In genomic region chr16:65125322-65125721, GRCh38 we compare ENCODE assay signal across 24 cellular contexts. TPM values are rescaled to one million over a fixed set of nuclear protein-coding genes. Genes with fewer than 3 reads are reported as not detected.
DNase-seq lines count a peak whose midpoint lies in the region; ATAC-seq and TF ChIP-seq lines count a peak whose summit lies in the region.
"Had no signal": no experiment of that assay in that cellular context is flagged by ENCODE, and none has a peak within 500 bp of the region (broad histone marks: within the 10 kb centered on the region; RNA-seq: fewer than 3 reads in every experiment).

No MANE protein-coding gene starts in this region.

- CTCF ChIA-PET in AG04449 (lab: Yijun Ruan, JAX) = no interaction called here
- CTCF ChIA-PET in activated naive CD4-positive, alpha-beta T cell treated with anti-CD3 and anti-CD28 coated beads, Interleukin-2, amount 10 ng/mL, durations not matched to agents 7 days and 5 days (lab: Charles Lee) = no interaction called here

- H3K36me3 Mint-ChIP-seq in activated naive CD4-positive, alpha-beta T cell treated with anti-CD3 and anti-CD28 coated beads, Interleukin-2, amount 10 ng/mL, durations not matched to agents 7 days and 5 days = no peaks in the 10 kb centered on the region
- H3K36me3 Mint-ChIP-seq: memory B cell, neural progenitor cell had no signal

- peaks cover 31% of the 10 kb centered on the region for H3K79me1 ChIP-seq in trophoblast cell (ENCODE audit: low read length)

- H2BK120ac ChIP-seq in trophoblast cell (ENCODE audit: insufficient read depth, low read length, poor library complexity) = no peak overlapping the region

- H3K23ac ChIP-seq in trophoblast cell (ENCODE audit: low read length) = no peak overlapping the region

- H2BK5ac ChIP-seq in trophoblast cell (ENCODE audit: low read depth, low read length, poor library complexity) = no peak overlapping the region

- no peak overlapping the region for H2BK12ac ChIP-seq in trophoblast cell (ENCODE audit: low read length)

- H4K8ac ChIP-seq in trophoblast cell (ENCODE audit: low read depth, low read length) = no peak overlapping the region

- peaks cover 5% of the 10 kb centered on the region for H3K27me3 ChIP-seq in trophoblast cell (ENCODE audit: insufficient read depth, low read length)

- no peak for DNase-seq in AG04449 (ENCODE audit: low read depth, low spot score)
- no peak for DNase-seq in SK-N-MC (ENCODE audit: low read depth, low spot score)
- peak; percentile 66 for DNase-seq in fibroblast of the aortic adventitia (ENCODE audit: low read depth)
- DNase-seq in trophoblast cell = no peak
- no peak for DNase-seq in NCI-H2081 (lab: John Stamatoyannopoulos, UW)
- DNase-seq in NK-92 treated with Interleukin-12 subunit alpha and Interleukin-12 subunit beta, amount 100 ng/mL, for 24 hours (lab: John Stamatoyannopoulos, UW) = no peak
- no peak for DNase-seq in activated naive CD4-positive, alpha-beta T cell treated with anti-CD3 and anti-CD28 coated beads, Interleukin-2, amount 10 ng/mL, durations not matched to agents 7 days and 5 days
- DNase-seq: activated CD8-positive, alpha-beta memory T cell treated with anti-CD3 and anti-CD28 coated beads, Interleukin-2, amount 50 U/mL, for 48 hours; activated effector memory CD4-positive, alpha-beta T cell treated with Interleukin-2 at 50 U/mL for 16 hours; amniotic stem cell; CD4-positive, CD25-positive, alpha-beta regulatory T cell; cerebellar nuclear complex; DMS153; effector memory CD8-positive, alpha-beta T cell; NCI-H1092; NCI-H2107; NCI-H524 treated with DMSO at 0.1 percent for 48 hours; Right ventricle myocardium superior; T-helper 2 cell; WERI-Rb-1 had no signal

- no peak overlapping the region for H4K12ac ChIP-seq in trophoblast cell (ENCODE audit: low read depth, low read length)

- H3K79me2 ChIP-seq in trophoblast cell (ENCODE audit: control insufficient read depth, insufficient read depth, low read length, poor library complexity) = peaks cover 27% of the 10 kb centered on the region

- H3K9ac ChIP-seq in SK-N-MC (ENCODE audit: insufficient read length) (peak overlapping the region; percentile 94), trophoblast cell (ENCODE audit: low read length) (no peak overlapping the region)
- H3K9ac ChIP-seq: neural progenitor cell had no signal

- H3K27ac ChIP-seq in SK-N-MC (peak overlapping the region; percentile 96), trophoblast cell (ENCODE audit: low read depth, low read length) (no peak overlapping the region)
- H3K27ac ChIP-seq: neural progenitor cell, WERI-Rb-1 had no signal

- no peaks in the 10 kb centered on the region for H3K9me3 Mint-ChIP-seq in activated naive CD4-positive, alpha-beta T cell treated with anti-CD3 and anti-CD28 coated beads, Interleukin-2, amount 10 ng/mL, durations not matched to agents 7 days and 5 days
- H3K9me3 Mint-ChIP-seq: neural progenitor cell had no signal

- H2AK5ac ChIP-seq in trophoblast cell (ENCODE audit: low read length) = no peak overlapping the region

- peaks cover 46% of the 10 kb centered on the region for H3K27me3 Mint-ChIP-seq in activated naive CD4-positive, alpha-beta T cell treated with anti-CD3 and anti-CD28 coated beads, Interleukin-2, amount 10 ng/mL, durations not matched to agents 7 days and 5 days

- ATAC-seq in GM19023 (IDR thresholded peaks at IDR 0.05; ENCODE audit: unreplicated experiment) = no peak
- ATAC-seq: effector memory CD8-positive, alpha-beta T cell; HCT116 had no signal

- no peak overlapping the region for H3K18ac ChIP-seq in trophoblast cell (ENCODE audit: low read length)

- H4K91ac ChIP-seq in trophoblast cell (ENCODE audit: low read depth, low read length) = no peak overlapping the region

- H3K4me1 ChIP-seq in trophoblast cell (ENCODE audit: control insufficient read depth in 1 of 2, insufficient read depth in 2 of 2, low read length in 2 of 2) = peaks cover 7 to 17% of the 10 kb centered on the region in 2 experiments

- no peak for TF ChIP-seq CTCF in AG04449 (IDR thresholded peaks at IDR 0.05; ENCODE audit: insufficient read depth, low read length, missing control alignments)
- no peak for TF ChIP-seq CTCF in fibroblast of the aortic adventitia (IDR thresholded peaks at IDR 0.05; ENCODE audit: insufficient read depth, low read length)

- H3K4me2 ChIP-seq in trophoblast cell (ENCODE audit: low read length) = peak overlapping the region; percentile 2
- H3K4me2 ChIP-seq: neural progenitor cell had no signal

- peak overlapping the region; percentile 76 for H3K4me3 ChIP-seq in AG04449 (ENCODE audit: low read depth, low read length)
- peak overlapping the region; percentile 77 for H3K4me3 ChIP-seq in SK-N-MC
- no peak overlapping the region for H3K4me3 ChIP-seq in fibroblast of the aortic adventitia (ENCODE audit: low read depth, low read length)
- no peak overlapping the region for H3K4me3 ChIP-seq in trophoblast cell (ENCODE audit: low read depth, low read length)
- H3K4me3 ChIP-seq: neural progenitor cell had no signal

- no peaks in the 10 kb centered on the region for H3K4me1 Mint-ChIP-seq in activated naive CD4-positive, alpha-beta T cell treated with anti-CD3 and anti-CD28 coated beads, Interleukin-2, amount 10 ng/mL, durations not matched to agents 7 days and 5 days
- H3K4me1 Mint-ChIP-seq: CD4-positive, CD25-positive, alpha-beta regulatory T cell; memory B cell had no signal

- WGBS in trophoblast cell (ENCODE audit: extremely low coverage, insufficient coverage, insufficient read length) = no CpG with 5 or more reads among the region's 2 CpGs

- H2AFZ ChIP-seq in trophoblast cell (ENCODE audit: insufficient read depth, low read length, poor library complexity) = no peak overlapping the region
- H2AFZ ChIP-seq: neural progenitor cell had no signal

- POLR2A ChIA-PET in AG04449 (lab: Yijun Ruan, JAX) = interaction anchor here (0.7 kb wide), 1 partner anchor 284 kb away, joined by 3 read pairs; no protein-coding TSS in a partner anchor

- H3K14ac ChIP-seq in trophoblast cell (ENCODE audit: low read length) = no peak overlapping the region

- H3K36me3 ChIP-seq in SK-N-MC (ENCODE audit: insufficient read depth, low read length) = peaks cover 11% of the 10 kb centered on the region
- H3K36me3 ChIP-seq in trophoblast cell (ENCODE audit: control insufficient read depth in 1 of 2, insufficient read depth in 2 of 2, low read length in 2 of 2) = no peaks in the 10 kb centered on the region
- H3K36me3 ChIP-seq: neural progenitor cell, WERI-Rb-1 had no signal

- no peaks in the 10 kb centered on the region for H3K9me3 ChIP-seq in SK-N-MC (ENCODE audit: low read depth, low read length)
- no peaks in the 10 kb centered on the region for H3K9me3 ChIP-seq in trophoblast cell (ENCODE audit: insufficient read depth, low read depth, low read length)

- H3K4me3 Mint-ChIP-seq in activated naive CD4-positive, alpha-beta T cell treated with anti-CD3 and anti-CD28 coated beads, Interleukin-2, amount 10 ng/mL, durations not matched to agents 7 days and 5 days = no peak overlapping the region
- H3K4me3 Mint-ChIP-seq: CD4-positive, CD25-positive, alpha-beta regulatory T cell; effector memory CD8-positive, alpha-beta T cell; memory B cell had no signal

- no peak overlapping the region for H3K27ac Mint-ChIP-seq in activated naive CD4-positive, alpha-beta T cell treated with anti-CD3 and anti-CD28 coated beads, Interleukin-2, amount 10 ng/mL, durations not matched to agents 7 days and 5 days
- H3K27ac Mint-ChIP-seq: CD4-positive, CD25-positive, alpha-beta regulatory T cell; effector memory CD8-positive, alpha-beta T cell; memory B cell; neural progenitor cell had no signal

- no peak overlapping the region for H3K4ac ChIP-seq in trophoblast cell (ENCODE audit: low read depth, low read length)

RNA-seq across cellular contexts. Expression of gene CDH11, which starts 3.5 kb away (rescaled TPM):
- total RNA-seq in fibroblast of the aortic adventitia (ENCODE audit: low replicate concordance) = 397 and 695 TPM in 2 replicates
- polyA plus RNA-seq in trophoblast cell (2013) = 118 and 123 TPM in 2 replicates
- total RNA-seq: CD4-positive, CD25-positive, alpha-beta regulatory T cell had no signal
- polyA plus RNA-seq: CD4-positive, CD25-positive, alpha-beta regulatory T cell had no signal

Comparison
In these comparisons a context has a peak if more than half of its experiments do, and no peak if none do; other contexts are left out.
1. H3K4me3 ChIP-seq: peak in AG04449 (single experiment) and SK-N-MC (single experiment); none in fibroblast of the aortic adventitia (single experiment) and trophoblast cell (single experiment).